In the genomic region with DNA sequence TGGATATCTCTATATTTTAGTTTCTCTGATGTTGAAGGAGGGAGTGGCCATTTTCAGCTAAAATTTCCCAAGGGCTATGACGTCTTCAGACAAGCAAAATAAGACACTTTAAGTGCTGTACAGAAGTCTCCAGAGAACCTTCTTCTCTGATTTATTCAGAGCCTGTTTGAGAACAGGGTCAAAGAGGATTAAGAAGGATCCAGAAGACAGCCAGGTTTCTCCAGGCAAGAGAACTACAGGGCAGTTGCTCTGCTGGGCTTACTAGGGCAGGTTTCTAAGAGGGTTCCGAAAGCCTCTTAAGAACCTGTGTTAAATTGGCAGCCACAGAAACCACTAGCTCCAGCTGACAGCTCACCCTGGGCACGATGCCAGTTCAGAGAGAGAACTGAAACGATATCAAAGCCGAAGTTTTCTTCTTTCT, we compare ENCODE assay signal across 8 cellular contexts. TPM values are rescaled to one million over a fixed set of nuclear protein-coding genes. Genes with fewer than 3 reads are reported as not detected.
DNase-seq lines count a peak whose midpoint lies in the region; ATAC-seq, FAIRE-seq and TF ChIP-seq lines count a peak whose summit lies in the region.

No MANE protein-coding gene starts in this region.

- peak overlapping the region; percentile 88 to 95 (median 92) for H3K27ac Mint-ChIP-seq in nephron

- H3K4me1 ChIP-seq in liver (ENCODE audit: control insufficient read depth in 4 of 4, insufficient read depth in 4 of 4, low read length in 3 of 4) (peaks cover 0 to 3% (median under 1%) of the 10 kb centered on the region in 4 donors), HepG2 (ENCODE audit: insufficient read depth, low read length) (no peaks in the 10 kb centered on the region), stomach (peaks cover 11 to 33% (median 18%) of the 10 kb centered on the region in 4 donors)

- no TSS peak for BruUV-seq in HepG2 (replicated peaks; lab: Mats Ljungman, UMichigan)

- no peaks in the 10 kb centered on the region for H3K27me3 Mint-ChIP-seq in nephron (ENCODE audit: low read depth)

- TF ChIP-seq CTCF in liver (IDR thresholded peaks at IDR 0.05; ENCODE audit: low read depth, low read length, missing input control) (no peak), HepG2 (CRISPR knock-in tag; IDR thresholded peaks at IDR 0.05) (no peak), epithelial cell of proximal tubule (conservative IDR thresholded peaks at IDR 0.05; ENCODE audit: low read depth, low read length) (no peak), nephron (IDR thresholded peaks at IDR 0.05; ENCODE audit: unreplicated experiment in 3 of 3) (no peak), stomach (IDR thresholded peaks at IDR 0.05) (no peak)

- H3K27me3 ChIP-seq in liver (ENCODE audit: control insufficient read depth in 4 of 4, insufficient read depth in 4 of 4, low read length in 3 of 4) (no peaks in the 10 kb centered on the region), HepG2 (ENCODE audit: control insufficient read depth in 1 of 2, insufficient read depth in 2 of 2, low read length in 2 of 2) (no peaks in the 10 kb centered on the region), stomach (no peaks in the 10 kb centered on the region)

- H3K4me3 ChIP-seq in liver (ENCODE audit: low read depth in 1 of 3, low read length in 3 of 3) = no peak overlapping the region
- H3K4me3 ChIP-seq in HepG2 (replicated peaks in 1 of 3; ENCODE audit: insufficient read depth in 1 of 3, low read depth in 2 of 3, low read length in 3 of 3) = no peak overlapping the region
- H3K4me3 ChIP-seq in epithelial cell of proximal tubule (ENCODE audit: low read depth, low read length) = no peak overlapping the region
- H3K4me3 ChIP-seq in stomach = peak overlapping the region; percentile 28 to 42 (median 33)

- DNase-seq in HepG2 (ENCODE audit: low spot score) (no peak), NCI-H446 treated with DMSO at 0.1 percent for 48 hours (lab: John Stamatoyannopoulos, UW) (peak; percentile 88), epithelial cell of proximal tubule (ENCODE audit: low read depth) (peak; percentile 30), stomach (peak; percentile 84)
- peak; percentile 72 for DNase-seq in activated CD8-positive, alpha-beta memory T cell treated with anti-CD3 and anti-CD28 coated beads for 4 hours (ENCODE audit: low read depth in 2 of 2)

- H2AFZ ChIP-seq in HepG2 (ENCODE audit: low read length) = no peak overlapping the region

- no peak for TF ChIP-seq RAD21 in liver (IDR thresholded peaks at IDR 0.05)
- no peak for TF ChIP-seq RAD21 in HepG2 (CRISPR knock-in tag; IDR thresholded peaks at IDR 0.05)

- CTCF ChIA-PET in HepG2 (lab: Yijun Ruan, JAX; ENCODE audit: low intra/inter-chr PET ratio, low total read pairs) = no interaction called here

- 6% methylated on average over 5 of the region's 5 CpGs for WGBS in liver
- 5% methylated on average over 5 of the region's 5 CpGs for WGBS in HepG2 (ENCODE audit: low lambda C conversion rate)
- WGBS in stomach, 5 donors = 0 to 3% (median 1%) methylated on average over 5 of the region's 5 CpGs

- intact Hi-C loops in HepG2 (cut with micrococcal nuclease; ENCODE audit: unreplicated experiment) (no loop called here), stomach (cut with DNase I; ENCODE audit: low total_unique reads) (no loop called here)

- POLR2A ChIA-PET in HepG2 (lab: Yijun Ruan, JAX) = no interaction called here

- TF ChIP-seq POLR2A in HepG2 (IDR thresholded peaks at IDR 0.05; ENCODE audit: insufficient read depth in 1 of 2, low read depth in 2 of 2, low read length in 2 of 2) = no peak
- no peak for TF ChIP-seq POLR2A in stomach (IDR thresholded peaks at IDR 0.05)

- H3K36me3 ChIP-seq in liver (ENCODE audit: control insufficient read depth in 4 of 4, insufficient read depth in 3 of 4, low read depth in 1 of 4, low read length in 3 of 4) (no peaks in the 10 kb centered on the region), HepG2 (replicated peaks in 1 of 2; ENCODE audit: control insufficient read depth in 1 of 2, insufficient read depth in 2 of 2, low read length in 2 of 2) (no peaks in the 10 kb centered on the region), stomach (peaks cover 0 to 12% (median 0%) of the 10 kb centered on the region in 4 donors)

- no peaks in the 10 kb centered on the region for H4K20me1 ChIP-seq in HepG2 (ENCODE audit: insufficient read depth, low read length)

- peaks cover 69% of the 10 kb centered on the region for H3K4me1 Mint-ChIP-seq in nephron

- FAIRE-seq in HepG2 (lab: Jason Lieb, UNC) = no peak

- no peaks in the 10 kb centered on the region for H3K9me3 ChIP-seq in liver (ENCODE audit: control insufficient read depth in 4 of 4, low read length in 3 of 4)
- H3K9me3 ChIP-seq in HepG2 (ENCODE audit: low read length) = no peaks in the 10 kb centered on the region
- no peaks in the 10 kb centered on the region for H3K9me3 ChIP-seq in stomach

- H3K4me3 Mint-ChIP-seq in nephron = peak overlapping the region in 2 of 3 experiments; percentile 83 to 89

- in situ Hi-C loops in HepG2 (cut with HindIII; ENCODE audit: extremely low pct_ligation_motif_present, low pct_unique_long_range_greater_than_20kb) = no loop called here

- no peaks in the 10 kb centered on the region for H3K9me3 Mint-ChIP-seq in nephron

- H3K79me2 ChIP-seq in HepG2 (ENCODE audit: insufficient read depth, low read length) = no peaks in the 10 kb centered on the region

- peak overlapping the region in 1 of 2 donors; percentile 33 for H3K9ac ChIP-seq in liver (ENCODE audit: low read depth in 1 of 2, low read length in 2 of 2)
- no peak overlapping the region for H3K9ac ChIP-seq in HepG2 (ENCODE audit: insufficient read depth, low read depth, low read length)

- no peak overlapping the region for H3K4me2 ChIP-seq in HepG2 (ENCODE audit: low read depth, low read length)

- H3K27ac ChIP-seq in liver (ENCODE audit: low read depth in 1 of 2, low read length in 2 of 2) = no peak overlapping the region
- H3K27ac ChIP-seq in HepG2 (ENCODE audit: extremely low read length, insufficient read depth, low read length) = no peak overlapping the region
- peak overlapping the region in 4 of 5 donors; percentile 68 to 84 (median 75) for H3K27ac ChIP-seq in stomach

- ATAC-seq in HepG2 (no peak), HG03045 (IDR thresholded peaks at IDR 0.05; ENCODE audit: unreplicated experiment) (peak; percentile 98)

- no peaks in the 10 kb centered on the region for H3K36me3 Mint-ChIP-seq in nephron (ENCODE audit: low read depth)

- no peak for TF ChIP-seq EP300 in HepG2 (IDR thresholded peaks at IDR 0.05; ENCODE audit: low read depth in 2 of 2, low read length in 2 of 2)
- no peak for TF ChIP-seq EP300 in HepG2 (CRISPR knock-in tag; IDR thresholded peaks at IDR 0.05; ENCODE audit: borderline replicate concordance)
- no peak for TF ChIP-seq EP300 in stomach (IDR thresholded peaks at IDR 0.05)

RNA-seq across cellular contexts. Expression of gene MGP, which starts 1.2 kb away (rescaled TPM):
- total RNA-seq in liver (1 to 10 TPM in 1 of 2 donors, under 1 TPM in 1; 0.98 to 6.1 TPM), HepG2 (2016; rRNA removed; fragmentation: Illumina TruSeq; extraction: Trizol) (not detected in 2 replicates), epithelial cell of proximal tubule (0.72 and 9.3 TPM in 2 replicates), stomach (100 to 1,000 TPM in 4 of 5 donors, 10 to 100 TPM in 1; 67.7 to 362 (median 187) TPM)
- polyA plus RNA-seq in liver (10 to 100 TPM; 16.0 to 20.7 TPM), HepG2 (2011; rRNA removed) (not detected in 2 replicates), stomach (10 to 100 TPM; 52.4 to 83.5 (median 66.7) TPM)
- total RNA-seq in HepG2 (2016; cell fraction: cytosol; rRNA removed; fragmentation: Illumina TruSeq; extraction: Trizol; ENCODE audit: low read depth) = not detected in 2 replicates
- total RNA-seq in HepG2 (2016; cell fraction: insoluble cytoplasmic fraction; rRNA removed; fragmentation: Illumina TruSeq; extraction: Trizol) = not detected in 2 replicates
- total RNA-seq in HepG2 (2016; cell fraction: membrane; rRNA removed; fragmentation: Illumina TruSeq; extraction: Trizol) = not detected in 2 replicates
- total RNA-seq in HepG2 (2016; cell fraction: nucleus; rRNA removed; fragmentation: Illumina TruSeq; extraction: Trizol) = not detected in 2 replicates
- polyA plus RNA-seq in HepG2 (2011; cell fraction: cytosol; rRNA removed) = not detected in 2 replicates
- not detected in 2 replicates for polyA plus RNA-seq in HepG2 (2011; cell fraction: nucleus; rRNA removed)
- not detected in 2 replicates for polyA plus RNA-seq in HepG2 (2012)
- polyA plus RNA-seq in HepG2 (2016; cell fraction: cytosol; fragmentation: Illumina TruSeq; extraction: Trizol; ENCODE audit: low read depth) = not detected in 2 replicates
- not detected in 2 replicates for polyA plus RNA-seq in HepG2 (2016; cell fraction: insoluble cytoplasmic fraction; fragmentation: Illumina TruSeq; extraction: Trizol; ENCODE audit: low read depth)
- not detected in 2 replicates for polyA plus RNA-seq in HepG2 (2016; cell fraction: membrane; fragmentation: Illumina TruSeq; extraction: Trizol; ENCODE audit: low read depth)
- polyA plus RNA-seq in HepG2 (2016; cell fraction: nucleus; fragmentation: Illumina TruSeq; extraction: Trizol; ENCODE audit: insufficient read depth, low read depth) = not detected in 2 replicates
- not detected in 2 replicates for polyA minus RNA-seq in HepG2 (2011; rRNA and poly(A)+ RNA removed; ENCODE audit: low replicate concordance)
- polyA minus RNA-seq in HepG2 (2011; cell fraction: cytosol; rRNA and poly(A)+ RNA removed) = not detected in 2 replicates
- not detected in 2 replicates for polyA minus RNA-seq in HepG2 (2011; cell fraction: nucleus; rRNA and poly(A)+ RNA removed)

RNA-seq across cellular contexts. Expression of gene ART4, which starts 41.1 kb away (rescaled TPM):
- 10 to 100 TPM; 28.3 to 40.7 TPM for total RNA-seq in liver
- 10 to 100 TPM; 10.5 to 16.1 TPM for polyA plus RNA-seq in liver
- total RNA-seq in HepG2 (2016; rRNA removed; fragmentation: Illumina TruSeq; extraction: Trizol) = 12.0 and 20.3 TPM in 2 replicates
- total RNA-seq in HepG2 (2016; cell fraction: cytosol; rRNA removed; fragmentation: Illumina TruSeq; extraction: Trizol; ENCODE audit: low read depth) = 2.1 and 3.7 TPM in 2 replicates
- 14.3 and 18.9 TPM in 2 replicates for total RNA-seq in HepG2 (2016; cell fraction: insoluble cytoplasmic fraction; rRNA removed; fragmentation: Illumina TruSeq; extraction: Trizol)
- 6.7 and 6.9 TPM in 2 replicates for total RNA-seq in HepG2 (2016; cell fraction: membrane; rRNA removed; fragmentation: Illumina TruSeq; extraction: Trizol)
- 20.5 and 23.4 TPM in 2 replicates for total RNA-seq in HepG2 (2016; cell fraction: nucleus; rRNA removed; fragmentation: Illumina TruSeq; extraction: Trizol)
- polyA plus RNA-seq in HepG2 (2011; rRNA removed) = 15.9 and 17.6 TPM in 2 replicates
- polyA plus RNA-seq in HepG2 (2011; cell fraction: cytosol; rRNA removed) = 14.2 and 16.4 TPM in 2 replicates
- 8.0 and 8.2 TPM in 2 replicates for polyA plus RNA-seq in HepG2 (2011; cell fraction: nucleus; rRNA removed)
- 5.3 and 10.8 TPM in 2 replicates for polyA plus RNA-seq in HepG2 (2012)
- polyA plus RNA-seq in HepG2 (2016; cell fraction: cytosol; fragmentation: Illumina TruSeq; extraction: Trizol; ENCODE audit: low read depth) = 0.87 and 1.2 TPM in 2 replicates
- 8.3 and 8.9 TPM in 2 replicates for polyA plus RNA-seq in HepG2 (2016; cell fraction: insoluble cytoplasmic fraction; fragmentation: Illumina TruSeq; extraction: Trizol; ENCODE audit: low read depth)
- 2.2 and 2.3 TPM in 2 replicates for polyA plus RNA-seq in HepG2 (2016; cell fraction: membrane; fragmentation: Illumina TruSeq; extraction: Trizol; ENCODE audit: low read depth)
- polyA plus RNA-seq in HepG2 (2016; cell fraction: nucleus; fragmentation: Illumina TruSeq; extraction: Trizol; ENCODE audit: insufficient read depth, low read depth) = 13.4 and 17.8 TPM in 2 replicates
- polyA minus RNA-seq in HepG2 (2011; rRNA and poly(A)+ RNA removed; ENCODE audit: low replicate concordance) = 29.3 TPM in 1 of 2 replicates, not detected in the other
- polyA minus RNA-seq in HepG2 (2011; cell fraction: cytosol; rRNA and poly(A)+ RNA removed) = 9.1 and 10.9 TPM in 2 replicates
- 35.9 and 36.7 TPM in 2 replicates for polyA minus RNA-seq in HepG2 (2011; cell fraction: nucleus; rRNA and poly(A)+ RNA removed)
- 0.14 TPM in 1 of 2 replicates, not detected in the other for total RNA-seq in epithelial cell of proximal tubule
- total RNA-seq in stomach = 1 to 10 TPM in 1 of 5 donors, under 1 TPM in 1, not detected in 3; 0.72 to 2.0 TPM
- 1 to 10 TPM in 1 of 3 donors, under 1 TPM in 1, not detected in 1; 0.03 to 1.7 TPM for polyA plus RNA-seq in stomach

RNA-seq across cellular contexts. Expression of gene ERP27, which starts 53.9 kb away (rescaled TPM):
- total RNA-seq in liver (1 to 10 TPM in 1 of 2 donors, under 1 TPM in 1; 0.59 to 5.8 TPM), HepG2 (2016; rRNA removed; fragmentation: Illumina TruSeq; extraction: Trizol) (5.1 and 6.6 TPM in 2 replicates), epithelial cell of proximal tubule (0.58 and 1.4 TPM in 2 replicates), stomach (10 to 100 TPM in 1 of 5 donors, 1 to 10 TPM in 3, not detected in 1; 1.1 to 12.3 (median 1.3) TPM)
- polyA plus RNA-seq in liver (under 1 TPM; 0.14 to 0.43 TPM), HepG2 (2011; rRNA removed) (1.6 and 1.8 TPM in 2 replicates), stomach (1 to 10 TPM; 1.1 to 3.5 (median 1.5) TPM)
- total RNA-seq in HepG2 (2016; cell fraction: cytosol; rRNA removed; fragmentation: Illumina TruSeq; extraction: Trizol; ENCODE audit: low read depth) = 1.5 and 2.2 TPM in 2 replicates
- total RNA-seq in HepG2 (2016; cell fraction: insoluble cytoplasmic fraction; rRNA removed; fragmentation: Illumina TruSeq; extraction: Trizol) = 4.6 and 8.4 TPM in 2 replicates
- total RNA-seq in HepG2 (2016; cell fraction: membrane; rRNA removed; fragmentation: Illumina TruSeq; extraction: Trizol) = 3.1 and 3.6 TPM in 2 replicates
- 7.5 and 8.3 TPM in 2 replicates for total RNA-seq in HepG2 (2016; cell fraction: nucleus; rRNA removed; fragmentation: Illumina TruSeq; extraction: Trizol)
- polyA plus RNA-seq in HepG2 (2011; cell fraction: cytosol; rRNA removed) = 1.2 and 1.8 TPM in 2 replicates
- polyA plus RNA-seq in HepG2 (2011; cell fraction: nucleus; rRNA removed) = 0.34 and 0.36 TPM in 2 replicates
- 0.33 and 0.59 TPM in 2 replicates for polyA plus RNA-seq in HepG2 (2012)
- polyA plus RNA-seq in HepG2 (2016; cell fraction: cytosol; fragmentation: Illumina TruSeq; extraction: Trizol; ENCODE audit: low read depth) = 2.1 and 3.6 TPM in 2 replicates
- 5.1 and 6.0 TPM in 2 replicates for polyA plus RNA-seq in HepG2 (2016; cell fraction: insoluble cytoplasmic fraction; fragmentation: Illumina TruSeq; extraction: Trizol; ENCODE audit: low read depth)
- 2.4 and 3.7 TPM in 2 replicates for polyA plus RNA-seq in HepG2 (2016; cell fraction: membrane; fragmentation: Illumina TruSeq; extraction: Trizol; ENCODE audit: low read depth)
- polyA plus RNA-seq in HepG2 (2016; cell fraction: nucleus; fragmentation: Illumina TruSeq; extraction: Trizol; ENCODE audit: insufficient read depth, low read depth) = 11.6 and 13.9 TPM in 2 replicates
- polyA minus RNA-seq in HepG2 (2011; rRNA and poly(A)+ RNA removed; ENCODE audit: low replicate concordance) = 0.92 TPM in 1 of 2 replicates, not detected in the other
- polyA minus RNA-seq in HepG2 (2011; cell fraction: cytosol; rRNA and poly(A)+ RNA removed) = 0.35 and 0.59 TPM in 2 replicates
- 0.52 and 0.87 TPM in 2 replicates for polyA minus RNA-seq in HepG2 (2011; cell fraction: nucleus; rRNA and poly(A)+ RNA removed)

Comparison
In these comparisons a context has a peak if more than half of its experiments do, and no peak if none do; other contexts are left out.
1. H3K27ac ChIP-seq: peak in stomach (4 of 5); none in liver (0 of 2) and HepG2 (single experiment).
2. H3K4me3 ChIP-seq: peak in stomach (4 of 4); none in liver (0 of 3), HepG2 (0 of 3) and epithelial cell of proximal tubule (single experiment).